In the genomic region with DNA sequence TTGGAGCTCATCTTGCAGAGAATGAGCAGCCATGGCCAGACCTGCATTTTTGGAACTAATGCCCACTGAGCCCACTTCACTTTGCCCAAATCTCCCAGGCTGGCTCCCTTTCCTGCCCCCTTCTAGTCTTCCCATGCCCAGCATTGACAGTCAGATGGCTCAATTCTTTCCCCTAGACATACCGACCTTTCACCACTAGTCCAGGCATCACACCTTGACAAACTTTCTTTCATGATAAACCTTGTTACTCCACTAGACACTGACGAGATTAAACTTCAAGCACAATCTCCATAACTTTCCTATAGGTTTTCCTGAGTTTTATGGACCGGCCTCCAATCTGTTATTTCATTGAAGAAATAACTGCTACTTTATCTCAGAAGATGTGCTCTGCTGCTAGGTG, we compare ENCODE assay signal across 21 cellular contexts. TPM values are rescaled to one million over a fixed set of nuclear protein-coding genes. Genes with fewer than 3 reads are reported as not detected.
A peak's percentile ranks its signal among the peaks of the same experiment; 100 is the strongest.
DNase-seq lines count a peak whose midpoint lies in the region; ATAC-seq and TF ChIP-seq lines count a peak whose summit lies in the region.
"Had no signal": no experiment of that assay in that cellular context is flagged by ENCODE, and none has a peak within 500 bp of the region (broad histone marks: within the 10 kb centered on the region; RNA-seq: fewer than 3 reads in every experiment).

No MANE protein-coding gene starts in this region.

- no peak overlapping the region for H3K4me3 Mint-ChIP-seq in Caco-2 (ENCODE audit: unreplicated experiment)
- H3K4me3 Mint-ChIP-seq: activated CD4-positive, alpha-beta memory T cell treated with anti-CD3 and anti-CD28 coated beads, Interleukin-2, amount 10 ng/mL, durations not matched to agents 7 days and 5 days; activated naive CD4-positive, alpha-beta T cell treated with anti-CD3 and anti-CD28 coated beads for 36 hours; B cell had no signal

- no peaks in the 10 kb centered on the region for H3K36me3 Mint-ChIP-seq in Caco-2 (ENCODE audit: insufficient read depth, unreplicated experiment)

- DNase-seq in PC-3 (no peak), mammary epithelial cell (no peak), left lung (no peak), transverse colon (no peak), Caco-2 (no peak)
- no peak for DNase-seq in effector CD4-positive, alpha-beta T cell
- DNase-seq: activated CD4-positive, alpha-beta memory T cell treated with anti-CD3 and anti-CD28 coated beads, Interleukin-2, amount 10 ng/mL, durations not matched to agents 7 days and 5 days; activated naive CD4-positive, alpha-beta T cell treated with anti-CD3 and anti-CD28 coated beads for 36 hours; activated T-cell treated with anti-CD3 and anti-CD28 coated beads, Interleukin-2, amount 50 U/mL, for 1 hour; COR-L47; esophagus squamous epithelium; H7; NCI-H1930; stimulated activated CD4-positive, alpha-beta T cell treated with anti-CD3 and anti-CD28 coated beads, Interleukin-1b, Interleukin-23, amount 100 ng/mL, for 48 hours; stimulated activated naive CD8-positive, alpha-beta T cell treated with anti-CD3 and anti-CD28 coated beads, Interleukin-15, Interleukin-2, amounts not matched to agents 100 U/mL and 50 U/mL, for 24 hours; T-helper 1 cell; WERI-Rb-1 had no signal

- in situ Hi-C loops in mammary epithelial cell (cut with MboI; ENCODE audit: low sequenced_read_pairs in 2 of 2), result no loop called here
- in situ Hi-C loops in transverse colon (cut with MboI; ENCODE audit: low pct_ligation_motif_present in 1 of 4, low pct_unique_long_range_greater_than_20kb in 1 of 4, low sequenced_read_pairs in 3 of 4), result no loop called here

- no peak for TF ChIP-seq POLR2A in transverse colon (IDR thresholded peaks at IDR 0.05)

- TF ChIP-seq EP300 in transverse colon (IDR thresholded peaks at IDR 0.05; ENCODE audit: low read depth), result no peak

- H3K4me1 ChIP-seq in PC-3 (ENCODE audit: insufficient read depth, low read length) (peaks cover 43% of the 10 kb centered on the region), mammary epithelial cell (ENCODE audit: insufficient read depth, low read length) (peaks cover 36% of the 10 kb centered on the region), left lung (peaks cover 17 to 20% of the 10 kb centered on the region in 2 donors), transverse colon (peaks cover 10 to 17% (median 14%) of the 10 kb centered on the region in 4 donors), Caco-2 (no peaks in the 10 kb centered on the region)

- no peaks in the 10 kb centered on the region for H4K20me1 ChIP-seq in PC-3 (ENCODE audit: low read length)
- H4K20me1 ChIP-seq in mammary epithelial cell (ENCODE audit: insufficient read depth, low read length), result no peaks in the 10 kb centered on the region

- BruUV-seq in PC-3 (replicated peaks; lab: Mats Ljungman, UMichigan), result no TSS peak
- no TSS peak for BruUV-seq in mammary epithelial cell (replicated peaks; lab: Mats Ljungman, UMichigan)
- no TSS peak for BruUV-seq in Caco-2 (replicated peaks; lab: Mats Ljungman, UMichigan)

- H3K36me3 ChIP-seq in PC-3 (ENCODE audit: low read depth, low read length) (no peaks in the 10 kb centered on the region), mammary epithelial cell (ENCODE audit: insufficient read depth, low read length) (no peaks in the 10 kb centered on the region), left lung (no peaks in the 10 kb centered on the region), transverse colon (no peaks in the 10 kb centered on the region), Caco-2 (ENCODE audit: control insufficient read depth, insufficient read depth, low read length) (no peaks in the 10 kb centered on the region)
- H3K36me3 ChIP-seq: esophagus squamous epithelium, neutrophil, WERI-Rb-1 had no signal

- 71% methylated on average over 3 of the region's 3 CpGs for WGBS in mammary epithelial cell (ENCODE audit: low coverage, missing lambda C conversion rate)
- 54 to 71% methylated on average over 2 to 3 of the region's 3 CpGs for WGBS in transverse colon (ENCODE audit: low coverage in 1 of 2), 2 donors

- H3K4me2 ChIP-seq in PC-3 (ENCODE audit: low read length) (peak overlapping the region; percentile 70), mammary epithelial cell (ENCODE audit: insufficient read depth, low read depth, low read length) (no peak overlapping the region)

- H3K4me3 ChIP-seq in PC-3 (ENCODE audit: low read length) (peak overlapping the region; percentile 6; the same call in 1 of the 2 replicates), mammary epithelial cell (replicated peaks in 1 of 3; ENCODE audit: insufficient read depth in 1 of 3, low read depth in 2 of 3, low read length in 3 of 3) (no peak overlapping the region), left lung (no peak overlapping the region), transverse colon (no peak overlapping the region), Caco-2 (ENCODE audit: low read depth, low read length) (no peak overlapping the region)
- H3K4me3 ChIP-seq: esophagus squamous epithelium, K562 had no signal

- H3K4me1 Mint-ChIP-seq in Caco-2 (ENCODE audit: low read depth, unreplicated experiment), result peaks cover 6% of the 10 kb centered on the region
- H3K4me1 Mint-ChIP-seq: activated CD4-positive, alpha-beta memory T cell treated with anti-CD3 and anti-CD28 coated beads, Interleukin-2, amount 10 ng/mL, durations not matched to agents 7 days and 5 days had no signal

- H3K27ac ChIP-seq in PC-3 (ENCODE audit: low read length) (peak overlapping the region; percentile 95), mammary epithelial cell (ENCODE audit: insufficient read depth, low read depth, low read length) (peak overlapping the region; percentile 59), left lung (peak overlapping the region; percentile 69 to 78), transverse colon (peak overlapping the region; percentile 35 to 61 (median 49))
- H3K27ac ChIP-seq: neutrophil, WERI-Rb-1 had no signal

- peaks cover 10% of the 10 kb centered on the region for H3F3A ChIP-seq in PC-3 (ENCODE audit: low read length, unreplicated experiment)

- no peaks in the 10 kb centered on the region for H3K27me3 Mint-ChIP-seq in Caco-2 (ENCODE audit: insufficient read depth, unreplicated experiment)
- H3K27me3 Mint-ChIP-seq: activated CD4-positive, alpha-beta memory T cell treated with anti-CD3 and anti-CD28 coated beads, Interleukin-2, amount 10 ng/mL, durations not matched to agents 7 days and 5 days had no signal

- TF ChIP-seq CTCF in PC-3 (conservative IDR thresholded peaks at IDR 0.05; ENCODE audit: low read depth, low read length), result no peak
- no peak for TF ChIP-seq CTCF in mammary epithelial cell (conservative IDR thresholded peaks at IDR 0.05 in 1 of 2, IDR thresholded peaks at IDR 0.05 in 1 of 2; ENCODE audit: extremely low read depth in 1 of 2, insufficient read depth in 1 of 2, low read depth in 1 of 2, low read length in 2 of 2)
- no peak for TF ChIP-seq CTCF in left lung (IDR thresholded peaks at IDR 0.05)
- no peak for TF ChIP-seq CTCF in transverse colon (IDR thresholded peaks at IDR 0.05)
- TF ChIP-seq CTCF in Caco-2 (IDR thresholded peaks at IDR 0.05; ENCODE audit: insufficient read depth in 1 of 2, low read depth in 1 of 2, low read length in 1 of 2, severe bottlenecking in 1 of 2, unreplicated experiment in 1 of 2), result no peak

- no peak overlapping the region for H2AFZ ChIP-seq in PC-3 (ENCODE audit: low read length)
- H2AFZ ChIP-seq in mammary epithelial cell (ENCODE audit: low read depth, low read length), result no peak overlapping the region

- H3K9me3 ChIP-seq in PC-3 (ENCODE audit: low read length), result no peaks in the 10 kb centered on the region
- no peaks in the 10 kb centered on the region for H3K9me3 ChIP-seq in mammary epithelial cell (replicated peaks; ENCODE audit: insufficient read depth, low read length)
- H3K9me3 ChIP-seq in left lung, result no peaks in the 10 kb centered on the region
- H3K9me3 ChIP-seq in transverse colon, result no peaks in the 10 kb centered on the region
- H3K9me3 ChIP-seq in Caco-2, result no peaks in the 10 kb centered on the region
- H3K9me3 ChIP-seq: esophagus squamous epithelium, neutrophil had no signal

- CTCF ChIA-PET in PC-3 (lab: Charles Lee), result no interaction called here
- CTCF ChIA-PET in mammary epithelial cell (lab: Charles Lee; ENCODE audit: low non-redundant PET), result interaction anchor here (0.6 kb wide), 1 partner anchor 77 kb away, joined by 3 read pairs; no protein-coding TSS in a partner anchor
- CTCF ChIA-PET in Caco-2 (lab: Charles Lee), result no interaction called here

- H3K27ac Mint-ChIP-seq in Caco-2 (ENCODE audit: unreplicated experiment), result no peak overlapping the region
- H3K27ac Mint-ChIP-seq: activated CD4-positive, alpha-beta memory T cell treated with anti-CD3 and anti-CD28 coated beads, Interleukin-2, amount 10 ng/mL, durations not matched to agents 7 days and 5 days; activated naive CD4-positive, alpha-beta T cell treated with anti-CD3 and anti-CD28 coated beads for 36 hours; B cell had no signal

- H3K79me2 ChIP-seq in PC-3 (ENCODE audit: low read length), result no peaks in the 10 kb centered on the region
- H3K79me2 ChIP-seq in mammary epithelial cell (ENCODE audit: insufficient read depth, low read length), result no peaks in the 10 kb centered on the region

- no peaks in the 10 kb centered on the region for H3K9me3 Mint-ChIP-seq in Caco-2 (ENCODE audit: unreplicated experiment)
- H3K9me3 Mint-ChIP-seq: activated CD4-positive, alpha-beta memory T cell treated with anti-CD3 and anti-CD28 coated beads, Interleukin-2, amount 10 ng/mL, durations not matched to agents 7 days and 5 days; activated naive CD4-positive, alpha-beta T cell treated with anti-CD3 and anti-CD28 coated beads for 36 hours had no signal

- H3K9me2 ChIP-seq in PC-3 (replicated peaks; ENCODE audit: low read length), result no peaks in the 10 kb centered on the region

- H3K9ac ChIP-seq in PC-3 (ENCODE audit: low read length), result peak overlapping the region; percentile 43
- H3K9ac ChIP-seq in mammary epithelial cell (ENCODE audit: insufficient read depth, low read length), result no peak overlapping the region

- ATAC-seq in PC-3 (peak; percentile 5; the same call in 1 of the 2 replicates), left lung (no peak), HG02840 (IDR thresholded peaks at IDR 0.05; ENCODE audit: low FRiP score, unreplicated experiment) (no peak)
- ATAC-seq: K562; stimulated activated naive CD8-positive, alpha-beta T cell treated with anti-CD3 and anti-CD28 coated beads, Interleukin-15, Interleukin-2, amounts not matched to agents 100 U/mL and 50 U/mL, for 24 hours had no signal

- intact Hi-C loops in PC-3 (cut with micrococcal nuclease) (loop anchor here (2.0 kb wide), 1 partner anchor 108 kb away; no protein-coding TSS in a partner anchor), mammary epithelial cell (cut with micrococcal nuclease) (loop anchor here (1.0 to 5.0 kb wide), 3 partner anchors 10 to 86 kb away; no protein-coding TSS in a partner anchor), left lung (cut with DNase I) (no loop called here), transverse colon (cut with DNase I; ENCODE audit: low total_unique reads) (no loop called here), Caco-2 (cut with micrococcal nuclease; ENCODE audit: unreplicated experiment) (no loop called here)

- H3K27me3 ChIP-seq in PC-3 (ENCODE audit: low read length) (no peaks in the 10 kb centered on the region), mammary epithelial cell (ENCODE audit: insufficient read depth, low read length) (no peaks in the 10 kb centered on the region), left lung (no peaks in the 10 kb centered on the region), transverse colon (no peaks in the 10 kb centered on the region), Caco-2 (replicated peaks; ENCODE audit: control insufficient read depth, insufficient read depth, low read length) (no peaks in the 10 kb centered on the region)
- H3K27me3 ChIP-seq: esophagus squamous epithelium, neutrophil had no signal

- POLR2A ChIA-PET in PC-3 (lab: Charles Lee; ENCODE audit: unreplicated experiment) (interaction anchor here (0.6 kb wide), 3 partner anchors 21 to 307 kb away, joined by 3 to 6 read pairs (median 4); a partner anchor contains a TSS), Caco-2 (lab: Charles Lee) (no interaction called here)

- dilution Hi-C loops in mammary epithelial cell (cut with HindIII; ENCODE audit: low sequenced_read_pairs), result no loop called here

RNA-seq across cellular contexts. Expression of a gene that starts 47.8 kb away (rescaled TPM):
- 54.4 and 73.5 TPM in 2 replicates for total RNA-seq in PC-3 (2014; rRNA removed)
- total RNA-seq in mammary epithelial cell, result 100 to 1,000 TPM; 114 to 184 TPM
- 46.7 TPM for polyA plus RNA-seq in mammary epithelial cell
- 258 TPM for polyA minus RNA-seq in mammary epithelial cell
- total RNA-seq in left lung, result 100 to 1,000 TPM in 1 of 2 donors, 10 to 100 TPM in 1; 75.0 to 109 TPM
- total RNA-seq in transverse colon, result 10 to 100 TPM; 13.9 to 18.3 (median 15.3) TPM
- total RNA-seq in Caco-2 (2022), result 71.5 and 73.9 TPM in 2 replicates

Comparison
In these comparisons a context has a peak if more than half of its experiments do, and no peak if none do; other contexts are left out.
1. intact Hi-C loops: an anchor here in PC-3 (2.0 kb wide) and mammary epithelial cell (1.0 to 5.0 kb wide); none called in left lung, transverse colon and Caco-2.